11 cellular contexts compared by ENCODE assay signal in genomic region chr21:34130598-34130985, GRCh38. TPM values are rescaled to one million over a fixed set of nuclear protein-coding genes. Genes with fewer than 3 reads are reported as not detected.
A peak's percentile ranks its signal among the peaks of the same experiment; 100 is the strongest.
DNase-seq lines count a peak whose midpoint lies in the region; ATAC-seq and TF ChIP-seq lines count a peak whose summit lies in the region.
"Had no signal": no experiment of that assay in that cellular context is flagged by ENCODE, and none has a peak within 500 bp of the region (broad histone marks: within the 10 kb centered on the region; RNA-seq: fewer than 3 reads in every experiment).

No MANE protein-coding gene starts in this region.

- H3K27ac Mint-ChIP-seq in nephron (peak overlapping the region; percentile 97 to 99 (median 98)), Calu3 (ENCODE audit: unreplicated experiment) (no peak overlapping the region)

- 83% methylated on average over 3 of the region's 3 CpGs for WGBS in liver
- 59% methylated on average over 3 of the region's 3 CpGs for WGBS in right lobe of liver (ENCODE audit: insufficient coverage, low coverage, low lambda C conversion rate, missing lambda C conversion rate)

- H3K27me3 ChIP-seq in liver (ENCODE audit: control insufficient read depth in 4 of 4, insufficient read depth in 4 of 4, low read length in 3 of 4) (no peaks in the 10 kb centered on the region), right lobe of liver (no peaks in the 10 kb centered on the region), vagina (no peaks in the 10 kb centered on the region)

- H3K9me3 Mint-ChIP-seq in nephron (peaks cover 4% of the 10 kb centered on the region), Calu3 (ENCODE audit: low read depth, unreplicated experiment) (no peaks in the 10 kb centered on the region)

- CTCF ChIA-PET in Calu3 (lab: Charles Lee) = no interaction called here

- TF ChIP-seq CTCF in liver (IDR thresholded peaks at IDR 0.05; ENCODE audit: low read depth, low read length, missing input control) = no peak
- TF ChIP-seq CTCF in right lobe of liver (IDR thresholded peaks at IDR 0.05) = no peak
- no peak for TF ChIP-seq CTCF in nephron (IDR thresholded peaks at IDR 0.05; ENCODE audit: unreplicated experiment in 3 of 3)
- TF ChIP-seq CTCF in vagina (IDR thresholded peaks at IDR 0.05) = no peak
- no peak for TF ChIP-seq CTCF in Calu3 (IDR thresholded peaks at IDR 0.05; ENCODE audit: unreplicated experiment)

- H3K36me3 Mint-ChIP-seq in nephron (ENCODE audit: low read depth) (peaks cover 60% of the 10 kb centered on the region), Calu3 (ENCODE audit: insufficient read depth, unreplicated experiment) (peaks cover 6% of the 10 kb centered on the region)

- no peak for ATAC-seq in right lobe of liver
- no peak for ATAC-seq in HG03378 (IDR thresholded peaks at IDR 0.05; ENCODE audit: unreplicated experiment)

- TF ChIP-seq POLR2A in right lobe of liver (IDR thresholded peaks at IDR 0.05) (no peak), vagina (IDR thresholded peaks at IDR 0.05) (no peak)

- H3K4me3 ChIP-seq in liver (ENCODE audit: low read depth in 1 of 3, low read length in 3 of 3) (no peak overlapping the region), right lobe of liver (no peak overlapping the region), vagina (peak overlapping the region in 1 of 2 donors; percentile 21)

- intact Hi-C loops in right lobe of liver (cut with DNase I) = no loop called here
- intact Hi-C loops in vagina (cut with DNase I) = no loop called here
- intact Hi-C loops in Calu3 (cut with micrococcal nuclease; ENCODE audit: unreplicated experiment) = no loop called here

- H3K9me3 ChIP-seq in liver (ENCODE audit: control insufficient read depth in 4 of 4, low read length in 3 of 4) (no peaks in the 10 kb centered on the region), right lobe of liver (no peaks in the 10 kb centered on the region), vagina (no peaks in the 10 kb centered on the region)

- peak overlapping the region; percentile 31 to 68 (median 61) for H3K4me3 Mint-ChIP-seq in nephron
- H3K4me3 Mint-ChIP-seq in Calu3 (ENCODE audit: low read depth, unreplicated experiment) = no peak overlapping the region

- H3K9ac ChIP-seq in liver (ENCODE audit: low read depth in 1 of 2, low read length in 2 of 2) = no peak overlapping the region

- DNase-seq in right lobe of liver (no peak), vagina (ENCODE audit: extremely low spot score in 2 of 2) (no peak), Calu3 (no peak), OCI-M2 (lab: John Stamatoyannopoulos, UW; ENCODE audit: unreplicated experiment) (no peak)
- DNase-seq: activated CD4-positive, alpha-beta T cell treated with anti-CD3 and anti-CD28 coated beads for 48 hours; mammary epithelial cell; NCI-H1105 had no signal

- H3K27ac ChIP-seq in liver (ENCODE audit: low read depth in 1 of 2, low read length in 2 of 2) (peak overlapping the region; percentile 11 to 20), right lobe of liver (peak overlapping the region in 1 of 3 donors; percentile 3), cingulate gyrus (ENCODE audit: low read depth, low read length) (peak overlapping the region; percentile 91), vagina (peak overlapping the region; percentile 91)

- H3K4me1 Mint-ChIP-seq in nephron (peaks cover 50% of the 10 kb centered on the region), Calu3 (ENCODE audit: low read depth, unreplicated experiment) (peaks cover 9% of the 10 kb centered on the region)

- H3K27me3 Mint-ChIP-seq in nephron (ENCODE audit: low read depth) (no peaks in the 10 kb centered on the region), Calu3 (ENCODE audit: unreplicated experiment) (no peaks in the 10 kb centered on the region)

- BruUV-seq in Calu3 (replicated peaks; lab: Mats Ljungman, UMichigan) = no TSS peak

- no peak for TF ChIP-seq RAD21 in liver (IDR thresholded peaks at IDR 0.05)

- H3K4me1 ChIP-seq in liver (ENCODE audit: control insufficient read depth in 4 of 4, insufficient read depth in 4 of 4, low read length in 3 of 4) (peaks cover 0 to 14% (median 2%) of the 10 kb centered on the region in 4 donors), right lobe of liver (peaks cover 0 to 5% (median 0%) of the 10 kb centered on the region in 4 donors), vagina (peaks cover 53% of the 10 kb centered on the region)

- H3K36me3 ChIP-seq in liver (ENCODE audit: control insufficient read depth in 4 of 4, insufficient read depth in 3 of 4, low read depth in 1 of 4, low read length in 3 of 4) (peaks cover 0 to 10% (median 5%) of the 10 kb centered on the region in 4 donors), right lobe of liver (peaks cover 0 to 5% (median 0%) of the 10 kb centered on the region in 4 donors), vagina (peaks cover 0 to 2% of the 10 kb centered on the region in 2 donors)

TF ChIP-seq in liver, 16 proteins besides CTCF, POLR2A, EP300 and RAD21:
- TF ChIP-seq HNF4A (conservative IDR thresholded peaks at IDR 0.05) = no peak
- no peak for TF ChIP-seq FOXA2 (IDR thresholded peaks at IDR 0.05)
- TF ChIP-seq ATF3 (IDR thresholded peaks at IDR 0.05) = no peak
- TF ChIP-seq RXRA (IDR thresholded peaks at IDR 0.05) = no peak
- no peak for TF ChIP-seq MAX (IDR thresholded peaks at IDR 0.05)
- no peak for TF ChIP-seq NR2F2 (IDR thresholded peaks at IDR 0.05)
- TF ChIP-seq SP1 (IDR thresholded peaks at IDR 0.05) = no peak
- no peak for TF ChIP-seq YY1 (IDR thresholded peaks at IDR 0.05)
- TF ChIP-seq ZBTB33 (IDR thresholded peaks at IDR 0.05) = no peak
- no peak for TF ChIP-seq GABPA (IDR thresholded peaks at IDR 0.05 in 1 of 2, conservative IDR thresholded peaks at IDR 0.05 in 1 of 2)
- TF ChIP-seq FOXA1 (IDR thresholded peaks at IDR 0.05) = no peak
- TF ChIP-seq TAF1 (conservative IDR thresholded peaks at IDR 0.05) = no peak
- TF ChIP-seq JUND (IDR thresholded peaks at IDR 0.05) = no peak
- no peak for TF ChIP-seq HNF4G (IDR thresholded peaks at IDR 0.05)
- TF ChIP-seq EGR1 (IDR thresholded peaks at IDR 0.05; ENCODE audit: low read depth in 2 of 2) = no peak
- no peak for TF ChIP-seq REST (IDR thresholded peaks at IDR 0.05)

RNA-seq across cellular contexts. Expression of gene MRPS6, which starts 57.2 kb away (rescaled TPM):
- total RNA-seq in liver (10 to 100 TPM; 12.1 to 12.2 TPM), right lobe of liver (10 to 100 TPM; 16.0 to 30.0 (median 24.5) TPM), vagina (23.3 TPM), Calu3 (2022) (43.5 TPM in 2 replicates)
- 10 to 100 TPM; 21.8 to 83.0 TPM for polyA plus RNA-seq in liver

RNA-seq across cellular contexts. Expression of gene SLC5A3, which starts 57.2 kb away (rescaled TPM):
- 10 to 100 TPM; 13.3 to 16.6 TPM for total RNA-seq in liver
- 1 to 10 TPM; 1.5 to 2.9 TPM for polyA plus RNA-seq in liver
- total RNA-seq in right lobe of liver = 10 to 100 TPM in 3 of 6 experiments, 1 to 10 TPM in 3; 8.0 to 12.7 (median 10.1) TPM
- 17.9 TPM for total RNA-seq in vagina
- total RNA-seq in Calu3 (2022) = 15.8 and 15.9 TPM in 2 replicates
